In the genomic region with DNA sequence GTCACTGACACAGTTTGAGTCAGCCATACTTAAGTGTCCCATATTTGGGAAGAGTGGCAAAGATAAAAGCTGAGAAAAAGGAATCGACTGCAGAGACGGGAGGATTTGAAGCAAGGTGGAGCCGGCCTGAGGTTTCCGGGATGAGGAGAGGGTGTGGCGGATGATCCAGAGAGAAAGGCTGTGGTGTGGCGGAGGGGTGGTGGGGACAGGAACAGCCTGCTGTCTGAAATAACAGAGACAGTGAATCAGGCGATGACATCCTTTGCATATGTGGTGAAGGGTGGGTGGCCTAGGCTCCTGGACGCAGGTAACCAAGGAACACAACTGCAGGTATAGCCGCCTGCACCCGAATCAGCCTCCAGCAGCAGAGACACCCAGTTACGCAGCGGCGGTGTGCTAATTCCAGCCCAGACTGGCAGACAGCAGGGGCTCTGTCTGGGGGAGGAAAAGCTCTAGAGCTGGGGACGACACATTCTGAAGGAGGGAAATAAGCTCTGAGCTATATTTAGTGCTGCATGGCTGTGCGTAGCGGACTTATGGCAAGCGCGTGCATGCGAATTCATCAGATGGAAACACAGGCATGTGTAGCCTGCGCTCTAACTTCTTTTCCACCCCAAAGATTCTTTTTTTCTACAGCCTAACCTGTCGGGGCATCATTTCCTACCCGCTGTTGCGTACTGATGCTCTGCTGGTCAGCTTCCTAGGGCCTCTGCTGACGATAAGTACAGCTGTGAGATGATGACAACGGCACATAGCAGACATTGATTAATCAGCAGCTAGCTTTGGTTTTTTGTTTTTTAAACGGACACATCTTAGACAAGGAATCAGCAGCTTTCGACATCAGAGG, we compare ENCODE assay signal across 21 cellular contexts.
DNase-seq lines count a peak whose midpoint lies in the region; ATAC-seq and TF ChIP-seq lines count a peak whose summit lies in the region.
"Had no signal": no experiment of that assay in that cellular context is flagged by ENCODE, and none has a peak within 500 bp of the region (broad histone marks: within the 10 kb centered on the region; RNA-seq: fewer than 3 reads in every experiment).

No MANE protein-coding gene starts in this region.

- H3K4me3 Mint-ChIP-seq in Caco-2 (ENCODE audit: unreplicated experiment) (no peak overlapping the region), mesothelial cell of epicardium (no peak overlapping the region), CD14-positive monocyte (no peak overlapping the region)
- H3K4me3 Mint-ChIP-seq: CD8-positive, alpha-beta memory T cell; nephron progenitor cell; stimulated activated naive B cell treated with anti-CD40 and anti-IgM and Interleukin-4, amounts not matched to agents 10 μg/mL and 1 μg/mL and 100 μg/mL, for 72 hours; type B pancreatic cell had no signal

- H4K20me1 ChIP-seq in fibroblast of lung (ENCODE audit: control insufficient read depth, extremely low read depth, insufficient read depth, low read length) = no peaks in the 10 kb centered on the region

- H3K4me2 ChIP-seq in fibroblast of lung (ENCODE audit: extremely low read depth, insufficient read depth, low read length) = peak overlapping the region; percentile 71

- CTCF ChIA-PET in Caco-2 (lab: Charles Lee) = interaction anchor here (0.7 kb wide), 1 partner anchor 17 kb away, joined by 3 read pairs; no protein-coding TSS in a partner anchor

- H3K27me3 Mint-ChIP-seq in Caco-2 (ENCODE audit: insufficient read depth, unreplicated experiment) (no peaks in the 10 kb centered on the region), mesothelial cell of epicardium (ENCODE audit: low read depth) (no peaks in the 10 kb centered on the region), CD14-positive monocyte (ENCODE audit: low read depth in 3 of 3) (peaks cover 2 to 5% (median 2%) of the 10 kb centered on the region in 3 donors)
- H3K27me3 Mint-ChIP-seq: type B pancreatic cell had no signal

- no peak for DNase-seq in Caco-2
- DNase-seq in WERI-Rb-1 = peak; percentile 74
- DNase-seq in fibroblast of lung (ENCODE audit: low read depth in 2 of 2) = peak in 1 of 2 donors; percentile 45
- DNase-seq in mesothelial cell of epicardium (ENCODE audit: low spot score in 2 of 2, unreplicated experiment in 2 of 2) = no peak
- DNase-seq in NCI-H526 treated with DMSO at 0.1 percent for 48 hours (lab: John Stamatoyannopoulos, UW) = no peak
- DNase-seq in CD14-positive monocyte (ENCODE audit: low spot score) = no peak
- DNase-seq in NCI-H2196 treated with DMSO at 0.1 percent for 48 hours (lab: John Stamatoyannopoulos, UW; ENCODE audit: unreplicated experiment) = no peak
- DNase-seq: activated CD4-positive, alpha-beta T cell treated with anti-CD3 and anti-CD28 coated beads, Interleukin-2, amount 50 U/mL, for 4 hours; activated naive CD4-positive, alpha-beta T cell; activated T-cell treated with anti-CD3 and anti-CD28 coated beads for 4 hours; aorta; CD8-positive, alpha-beta memory T cell; DND-41; erythroblast; GOT3; MG63; NCI-H146; nephron progenitor cell; stimulated activated naive B cell treated with anti-CD40 and anti-IgM and Interleukin-4, amounts not matched to agents 10 μg/mL and 1 μg/mL and 100 μg/mL, for 72 hours had no signal

- TSS peak; percentile 55 for BruUV-seq in Caco-2 (replicated peaks; lab: Mats Ljungman, UMichigan)

- H3K4me1 ChIP-seq in Caco-2 = peaks cover 47% of the 10 kb centered on the region
- H3K4me1 ChIP-seq in fibroblast of lung (ENCODE audit: control insufficient read depth, extremely low read depth, insufficient read depth, low read length) = no peaks in the 10 kb centered on the region

- POLR2A ChIA-PET in Caco-2 (lab: Charles Lee) = interaction anchor here (0.5 to 0.6 kb wide), 2 partner anchors 11 to 236 kb away, joined by 3 read pairs; no protein-coding TSS in a partner anchor

- H3K9ac ChIP-seq in fibroblast of lung (ENCODE audit: insufficient read depth, low read length) = no peak overlapping the region

- peaks cover 15% of the 10 kb centered on the region for H3K36me3 Mint-ChIP-seq in Caco-2 (ENCODE audit: insufficient read depth, unreplicated experiment)
- H3K36me3 Mint-ChIP-seq in mesothelial cell of epicardium = peaks cover 2% of the 10 kb centered on the region
- peaks cover 0 to 2% of the 10 kb centered on the region in 2 donors for H3K36me3 Mint-ChIP-seq in CD14-positive monocyte
- H3K36me3 Mint-ChIP-seq: stimulated activated naive B cell treated with anti-CD40 and anti-IgM and Interleukin-4, amounts not matched to agents 10 μg/mL and 1 μg/mL and 100 μg/mL, for 72 hours had no signal

- intact Hi-C loops in Caco-2 (cut with micrococcal nuclease; ENCODE audit: unreplicated experiment) (loop anchor here (1.0 kb wide), 1 partner anchor 13 kb away; no protein-coding TSS in a partner anchor), CD14-positive monocyte (cut with micrococcal nuclease) (no loop called here)

- ATAC-seq in HG02642 (IDR thresholded peaks at IDR 0.05; ENCODE audit: poor library complexity, unreplicated experiment) = no peak
- ATAC-seq: stimulated activated naive B cell treated with anti-CD40 and anti-IgM and Interleukin-4, amounts not matched to agents 10 μg/mL and 1 μg/mL and 100 μg/mL, for 72 hours had no signal

- H3K36me3 ChIP-seq in Caco-2 (ENCODE audit: control insufficient read depth, insufficient read depth, low read length) (no peaks in the 10 kb centered on the region), WERI-Rb-1 (no peaks in the 10 kb centered on the region), fibroblast of lung (ENCODE audit: control insufficient read depth, insufficient read depth, low read length) (no peaks in the 10 kb centered on the region)
- H3K36me3 ChIP-seq: MG63 had no signal

- H3K79me2 ChIP-seq in fibroblast of lung (ENCODE audit: control insufficient read depth, insufficient read depth, low read length) = no peaks in the 10 kb centered on the region

- H3K9me3 Mint-ChIP-seq in Caco-2 (ENCODE audit: unreplicated experiment) = peaks cover 22% of the 10 kb centered on the region
- peaks cover 8% of the 10 kb centered on the region for H3K9me3 Mint-ChIP-seq in mesothelial cell of epicardium
- peaks cover 2 to 11% (median 5%) of the 10 kb centered on the region in 7 donors for H3K9me3 Mint-ChIP-seq in CD14-positive monocyte

- no peak for TF ChIP-seq CTCF in Caco-2 (IDR thresholded peaks at IDR 0.05; ENCODE audit: insufficient read depth in 1 of 2, low read depth in 1 of 2, low read length in 1 of 2, severe bottlenecking in 1 of 2, unreplicated experiment in 1 of 2)
- TF ChIP-seq CTCF in WERI-Rb-1 (IDR thresholded peaks at IDR 0.05; ENCODE audit: low read depth, low read length) = no peak
- TF ChIP-seq CTCF in fibroblast of lung (conservative IDR thresholded peaks at IDR 0.05 in 1 of 2, IDR thresholded peaks at IDR 0.05 in 1 of 2; ENCODE audit: low read depth in 1 of 2, low read length in 2 of 2) = no peak
- no peak for TF ChIP-seq CTCF in mesothelial cell of epicardium (IDR thresholded peaks at IDR 0.05; ENCODE audit: unreplicated experiment)
- TF ChIP-seq CTCF in CD14-positive monocyte (IDR thresholded peaks at IDR 0.05) = no peak

- H3K4me1 Mint-ChIP-seq in Caco-2 (ENCODE audit: low read depth, unreplicated experiment) = peaks cover 63% of the 10 kb centered on the region
- peaks cover 41% of the 10 kb centered on the region for H3K4me1 Mint-ChIP-seq in mesothelial cell of epicardium
- peaks cover 40% of the 10 kb centered on the region for H3K4me1 Mint-ChIP-seq in CD14-positive monocyte

- H3K4me3 ChIP-seq in Caco-2 (ENCODE audit: low read depth, low read length) = no peak overlapping the region
- peak overlapping the region; percentile 39 for H3K4me3 ChIP-seq in WERI-Rb-1 (ENCODE audit: low read depth, low read length)
- peak overlapping the region in 2 of 4 experiments; percentile 7 to 31 for H3K4me3 ChIP-seq in fibroblast of lung (replicated peaks in 1 of 4; ENCODE audit: control extremely low read depth in 1 of 4, insufficient read depth in 1 of 4, low read depth in 3 of 4, low read length in 4 of 4)
- H3K4me3 ChIP-seq: MG63 had no signal

- H2AFZ ChIP-seq in fibroblast of lung (ENCODE audit: low read length) = no peak overlapping the region

- H3K27ac Mint-ChIP-seq in Caco-2 (ENCODE audit: unreplicated experiment) (peak overlapping the region; percentile 94), mesothelial cell of epicardium (peak overlapping the region; percentile 81), CD14-positive monocyte (peak overlapping the region in 2 of 7 donors; percentile 35 to 75)
- H3K27ac Mint-ChIP-seq: CD8-positive, alpha-beta memory T cell; nephron progenitor cell; stimulated activated naive B cell treated with anti-CD40 and anti-IgM and Interleukin-4, amounts not matched to agents 10 μg/mL and 1 μg/mL and 100 μg/mL, for 72 hours had no signal

- H3K27me3 ChIP-seq in Caco-2 (replicated peaks; ENCODE audit: control insufficient read depth, insufficient read depth, low read length) (no peaks in the 10 kb centered on the region), WERI-Rb-1 (ENCODE audit: insufficient read depth, low read depth, severe bottlenecking) (no peaks in the 10 kb centered on the region), fibroblast of lung (ENCODE audit: control insufficient read depth, insufficient read depth, low read length) (peaks cover 5% of the 10 kb centered on the region)
- H3K27me3 ChIP-seq: MG63 had no signal

- H3K27ac ChIP-seq in WERI-Rb-1 (no peak overlapping the region), fibroblast of lung (ENCODE audit: insufficient read depth, low read length) (no peak overlapping the region)

- H3K9me3 ChIP-seq in Caco-2 (no peaks in the 10 kb centered on the region), WERI-Rb-1 (ENCODE audit: severe bottlenecking) (peaks cover 5% of the 10 kb centered on the region), fibroblast of lung (ENCODE audit: control insufficient read depth, insufficient read depth, low read depth, low read length) (no peaks in the 10 kb centered on the region)
- H3K9me3 ChIP-seq: MG63 had no signal
